In the genomic region with DNA sequence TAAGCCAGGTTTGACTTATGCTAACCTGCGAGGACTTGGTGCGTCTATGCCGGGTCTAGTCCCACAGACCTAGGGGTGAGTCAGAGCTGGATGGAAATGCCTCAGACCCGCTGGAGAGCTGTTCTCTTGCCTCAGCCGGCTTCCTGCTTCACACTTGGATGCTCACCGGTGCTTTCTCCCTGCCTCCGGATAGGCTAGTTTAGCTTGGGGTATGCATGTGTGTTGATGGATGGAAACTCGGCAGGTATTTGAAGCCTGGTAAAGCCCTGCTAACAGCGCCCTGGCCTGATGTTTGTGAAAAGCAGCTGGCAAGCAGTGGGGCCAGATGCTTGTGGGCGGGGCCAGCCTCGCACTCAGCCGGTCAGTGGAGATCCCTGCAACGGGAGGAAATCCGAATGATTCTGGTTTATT, we compare ENCODE assay signal across 9 cellular contexts. TPM values are rescaled to one million over a fixed set of nuclear protein-coding genes. Genes with fewer than 3 reads are reported as not detected.
DNase-seq lines count a peak whose midpoint lies in the region; ATAC-seq, FAIRE-seq and TF ChIP-seq lines count a peak whose summit lies in the region.
"Had no signal": no experiment of that assay in that cellular context is flagged by ENCODE, and none has a peak within 500 bp of the region (broad histone marks: within the 10 kb centered on the region; RNA-seq: fewer than 3 reads in every experiment).

No MANE protein-coding gene starts in this region.

- TF ChIP-seq CTCF in CD8-positive, alpha-beta T cell (IDR thresholded peaks at IDR 0.05), result no peak
- TF ChIP-seq CTCF in cardiac muscle cell (IDR thresholded peaks at IDR 0.05; ENCODE audit: low read depth, low read length), result no peak
- no peak for TF ChIP-seq CTCF in pancreas (IDR thresholded peaks at IDR 0.05)

- TF ChIP-seq POLR2A in GM18505 (IDR thresholded peaks at IDR 0.05; ENCODE audit: borderline replicate concordance, extremely low read depth, insufficient read depth, insufficient read length), result no peak

- H3K27me3 Mint-ChIP-seq in CD8-positive, alpha-beta T cell (ENCODE audit: low read depth), result no peaks in the 10 kb centered on the region
- H3K27me3 Mint-ChIP-seq in activated T-cell treated with anti-CD3 and anti-CD28 coated beads, Interleukin-2, amount 50 U/mL, for 72 hours (ENCODE audit: low read depth), result no peaks in the 10 kb centered on the region

- WGBS in pancreas, 2 donors, result 5 to 8% methylated on average over 14 of the region's 14 CpGs

- no peaks in the 10 kb centered on the region for H3K27me3 ChIP-seq in CD8-positive, alpha-beta T cell (ENCODE audit: insufficient read depth, low read length)
- H3K27me3 ChIP-seq in cardiac muscle cell (no peaks in the 10 kb centered on the region), pancreas (no peaks in the 10 kb centered on the region)

- peak in 2 of 7 experiments; percentile 16 to 29 for DNase-seq in CD8-positive, alpha-beta T cell
- DNase-seq in HS-5 (ENCODE audit: low read depth), result peak; percentile 50
- DNase-seq in activated T-cell treated with anti-CD3 and anti-CD28 coated beads, Interleukin-2, amount 50 U/mL, for 72 hours, result peak; percentile 12 to 47
- peak in 1 of 2 donors; percentile 79 for DNase-seq in cardiac muscle cell (ENCODE audit: low read depth in 1 of 2, low spot score in 1 of 2)
- peak; percentile 43 to 79 (median 65) for DNase-seq in pancreas

- peak overlapping the region; percentile 79 for H3K27ac Mint-ChIP-seq in CD8-positive, alpha-beta T cell
- peak overlapping the region; percentile 82 for H3K27ac Mint-ChIP-seq in activated T-cell treated with anti-CD3 and anti-CD28 coated beads, Interleukin-2, amount 50 U/mL, for 72 hours

- H3K9me3 ChIP-seq in CD8-positive, alpha-beta T cell (ENCODE audit: low read length), result no peaks in the 10 kb centered on the region
- H3K9me3 ChIP-seq in cardiac muscle cell (ENCODE audit: low read depth) (no peaks in the 10 kb centered on the region), pancreas (no peaks in the 10 kb centered on the region)

- intact Hi-C loops in CD8-positive, alpha-beta T cell (cut with DNase I, micrococcal nuclease), result no loop called here
- intact Hi-C loops in pancreas (cut with DNase I), result no loop called here

- peaks cover 76% of the 10 kb centered on the region for H3K4me1 Mint-ChIP-seq in CD8-positive, alpha-beta T cell (ENCODE audit: low read depth)
- peaks cover 63% of the 10 kb centered on the region for H3K4me1 Mint-ChIP-seq in activated T-cell treated with anti-CD3 and anti-CD28 coated beads, Interleukin-2, amount 50 U/mL, for 72 hours (ENCODE audit: low read depth)

- H3K36me3 Mint-ChIP-seq in CD8-positive, alpha-beta T cell, result peaks cover 33% of the 10 kb centered on the region
- peaks cover 6 to 9% of the 10 kb centered on the region in 2 donors for H3K36me3 Mint-ChIP-seq in activated T-cell treated with anti-CD3 and anti-CD28 coated beads, Interleukin-2, amount 50 U/mL, for 72 hours (ENCODE audit: insufficient read depth in 2 of 2)

- no peak overlapping the region for H3K27ac ChIP-seq in CD8-positive, alpha-beta T cell (ENCODE audit: low read depth, low read length)
- H3K27ac ChIP-seq in cardiac muscle cell (peak overlapping the region; percentile 55), pancreas (peak overlapping the region; percentile 10 to 67 (median 45))

- no peak for FAIRE-seq in pancreas (lab: Jason Lieb, UNC)
- FAIRE-seq: K562 had no signal

- peak; percentile 48 for ATAC-seq in CD8-positive, alpha-beta T cell
- ATAC-seq in activated T-cell treated with anti-CD3 and anti-CD28 coated beads, Interleukin-2, amount 50 U/mL, for 72 hours (replicated peaks in 1 of 2), result peak; percentile 24 to 74
- ATAC-seq in pancreas, result peak; percentile 55 to 79 (median 68)
- ATAC-seq in GM18505 (IDR thresholded peaks at IDR 0.05; ENCODE audit: unreplicated experiment), result no peak
- no peak for ATAC-seq in GM18520 (IDR thresholded peaks at IDR 0.05; ENCODE audit: unreplicated experiment)
- ATAC-seq in HG02870 (IDR thresholded peaks at IDR 0.05; ENCODE audit: unreplicated experiment), result no peak
- ATAC-seq: K562 had no signal

- POLR2A ChIA-PET in CD8-positive, alpha-beta T cell (lab: Charles Lee), result no interaction called here

- CTCF ChIA-PET in CD8-positive, alpha-beta T cell (lab: Charles Lee), result interaction anchor here (1.2 to 1.3 kb wide), 2 partner anchors 50 to 63 kb away, joined by 4 to 5 read pairs; no protein-coding TSS in a partner anchor

- H3K4me3 ChIP-seq in CD8-positive, alpha-beta T cell (ENCODE audit: low read depth, low read length), result no peak overlapping the region
- H3K4me3 ChIP-seq in cardiac muscle cell, result no peak overlapping the region
- no peak overlapping the region for H3K4me3 ChIP-seq in pancreas
- H3K4me3 ChIP-seq: K562 had no signal

- peaks cover 6% of the 10 kb centered on the region for H3K36me3 ChIP-seq in CD8-positive, alpha-beta T cell (ENCODE audit: insufficient read depth, low read length)
- H3K36me3 ChIP-seq in cardiac muscle cell (no peaks in the 10 kb centered on the region), pancreas (no peaks in the 10 kb centered on the region)

- H3K4me1 ChIP-seq in CD8-positive, alpha-beta T cell (ENCODE audit: insufficient read depth, low read length), result peaks cover 67% of the 10 kb centered on the region
- peaks cover 40% of the 10 kb centered on the region for H3K4me1 ChIP-seq in cardiac muscle cell (ENCODE audit: low read depth)
- H3K4me1 ChIP-seq in pancreas, result peaks cover 34 to 50% (median 49%) of the 10 kb centered on the region in 3 donors

- no peaks in the 10 kb centered on the region for H3K9me3 Mint-ChIP-seq in CD8-positive, alpha-beta T cell
- H3K9me3 Mint-ChIP-seq in activated T-cell treated with anti-CD3 and anti-CD28 coated beads, Interleukin-2, amount 50 U/mL, for 72 hours, result no peaks in the 10 kb centered on the region

- H3K4me3 Mint-ChIP-seq in CD8-positive, alpha-beta T cell, result peak overlapping the region; percentile 6
- H3K4me3 Mint-ChIP-seq in activated T-cell treated with anti-CD3 and anti-CD28 coated beads, Interleukin-2, amount 50 U/mL, for 72 hours, result peak overlapping the region in 1 of 2 donors; percentile 65

RNA-seq across cellular contexts. Expression of gene PRRC2B, which starts 29.3 kb away (rescaled TPM):
- 100 to 1,000 TPM; 234 to 251 TPM for total RNA-seq in CD8-positive, alpha-beta T cell
- 100 to 1,000 TPM; 179 to 214 TPM for total RNA-seq in activated T-cell treated with anti-CD3 and anti-CD28 coated beads, Interleukin-2, amount 50 U/mL, for 72 hours
- total RNA-seq in cardiac muscle cell (166 and 259 TPM in 2 replicates), pancreas (100 to 1,000 TPM in 2 of 6 donors, 10 to 100 TPM in 4; 67.4 to 132 (median 94.9) TPM)
- polyA plus RNA-seq in cardiac muscle cell (71.1 and 112 TPM in 2 replicates), pancreas (10 to 100 TPM; 44.8 to 77.9 TPM)

Comparison
In these comparisons a context has a peak if more than half of its experiments do, and no peak if none do; other contexts are left out.
1. ATAC-seq: peak in CD8-positive, alpha-beta T cell (single experiment), activated T-cell treated with anti-CD3 and anti-CD28 coated beads, Interleukin-2, amount 50 U/mL, for 72 hours (2 of 2) and pancreas (4 of 4); none in GM18505 (single experiment), GM18520 (single experiment) and HG02870 (single experiment).